In the genomic region with DNA sequence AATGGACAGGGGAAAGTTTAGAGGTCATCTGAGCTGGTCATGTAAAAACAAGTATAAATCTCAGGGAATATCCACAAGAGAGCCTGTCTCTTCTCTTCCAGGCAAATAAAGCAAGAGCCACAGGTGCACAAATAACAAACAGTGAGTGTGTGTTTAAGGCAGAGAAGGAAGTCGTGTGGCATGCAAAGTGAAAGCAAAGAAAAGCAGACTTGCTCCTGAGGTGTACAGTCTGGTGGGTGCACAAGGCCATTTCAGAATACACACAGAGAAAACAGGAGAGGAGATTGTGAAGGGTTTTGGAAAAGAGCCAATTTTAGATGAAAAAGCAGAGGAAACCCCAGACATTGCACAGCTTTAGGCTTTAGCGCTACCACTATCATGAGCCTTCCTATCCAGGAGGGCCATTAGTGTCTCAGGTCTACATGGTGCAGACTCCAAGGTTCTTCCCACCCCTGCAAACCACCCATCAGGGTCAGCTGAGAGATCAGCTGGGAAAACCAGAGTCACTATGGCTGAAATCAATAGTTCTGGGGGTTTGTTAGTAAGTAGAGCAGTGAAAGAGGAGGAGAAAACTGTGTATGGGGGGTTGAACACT, we compare ENCODE assay signal across 16 cellular contexts.
DNase-seq lines count a peak whose midpoint lies in the region; ATAC-seq, FAIRE-seq and TF ChIP-seq lines count a peak whose summit lies in the region.
"Had no signal": no experiment of that assay in that cellular context is flagged by ENCODE, and none has a peak within 500 bp of the region (broad histone marks: within the 10 kb centered on the region; RNA-seq: fewer than 3 reads in every experiment).

No MANE protein-coding gene starts in this region.

- H3K27ac ChIP-seq in CD8-positive, alpha-beta T cell (ENCODE audit: low read depth, low read length) = no peak overlapping the region
- H3K27ac ChIP-seq: prostate gland, SK-N-MC, tibial artery, VCaP had no signal

- POLR2A ChIA-PET in CD8-positive, alpha-beta T cell (lab: Charles Lee) = no interaction called here

- peak overlapping the region; percentile 43 for H3K27ac Mint-ChIP-seq in CD8-positive, alpha-beta T cell
- H3K27ac Mint-ChIP-seq in HFFc6 = no peak overlapping the region
- H3K27ac Mint-ChIP-seq: activated naive CD8-positive, alpha-beta T cell treated with anti-CD3 and anti-CD28 coated beads, Interleukin-2, amount 10 ng/mL, durations not matched to agents 7 days and 5 days had no signal

- no peak for TF ChIP-seq CTCF in CD8-positive, alpha-beta T cell (IDR thresholded peaks at IDR 0.05)
- no peak for TF ChIP-seq CTCF in HFFc6 (IDR thresholded peaks at IDR 0.05)

- ATAC-seq in CD8-positive, alpha-beta T cell = no peak
- ATAC-seq in GM18907 (IDR thresholded peaks at IDR 0.05; ENCODE audit: unreplicated experiment) (peak; percentile 69), HG02870 (IDR thresholded peaks at IDR 0.05; ENCODE audit: unreplicated experiment) (peak; percentile 64), HG03521 (IDR thresholded peaks at IDR 0.05; ENCODE audit: unreplicated experiment) (no peak)
- ATAC-seq: HCT116 had no signal

- no peaks in the 10 kb centered on the region for H3K27me3 ChIP-seq in CD8-positive, alpha-beta T cell (ENCODE audit: insufficient read depth, low read length)
- H3K27me3 ChIP-seq: tibial artery had no signal

- no peak overlapping the region for H3K4me3 ChIP-seq in CD8-positive, alpha-beta T cell (ENCODE audit: low read depth, low read length)
- H3K4me3 ChIP-seq: prostate gland, SK-N-MC, tibial artery had no signal

- peaks cover 3% of the 10 kb centered on the region for H3K9me3 Mint-ChIP-seq in CD8-positive, alpha-beta T cell
- peaks cover 19% of the 10 kb centered on the region; the same call in 1 of the 2 replicates for H3K9me3 Mint-ChIP-seq in HFFc6
- H3K9me3 Mint-ChIP-seq: activated naive CD8-positive, alpha-beta T cell treated with anti-CD3 and anti-CD28 coated beads, Interleukin-2, amount 10 ng/mL, durations not matched to agents 7 days and 5 days had no signal

- no peaks in the 10 kb centered on the region for H3K9me3 ChIP-seq in CD8-positive, alpha-beta T cell (ENCODE audit: low read length)
- H3K9me3 ChIP-seq: prostate gland, tibial artery had no signal

- H3K36me3 ChIP-seq in CD8-positive, alpha-beta T cell (ENCODE audit: insufficient read depth, low read length) = no peaks in the 10 kb centered on the region
- H3K36me3 ChIP-seq: prostate gland, tibial artery had no signal

- peaks cover 3% of the 10 kb centered on the region for H3K4me1 Mint-ChIP-seq in CD8-positive, alpha-beta T cell (ENCODE audit: low read depth)
- no peaks in the 10 kb centered on the region for H3K4me1 Mint-ChIP-seq in HFFc6 (ENCODE audit: low read depth)
- H3K4me1 Mint-ChIP-seq: activated naive CD8-positive, alpha-beta T cell treated with anti-CD3 and anti-CD28 coated beads, Interleukin-2, amount 10 ng/mL, durations not matched to agents 7 days and 5 days had no signal

- no peaks in the 10 kb centered on the region for H3K4me1 ChIP-seq in CD8-positive, alpha-beta T cell (ENCODE audit: insufficient read depth, low read length)
- H3K4me1 ChIP-seq: prostate gland, tibial artery had no signal

- CTCF ChIA-PET in CD8-positive, alpha-beta T cell (lab: Charles Lee) = no interaction called here

- no peak for DNase-seq in CD8-positive, alpha-beta T cell
- DNase-seq in OCI-M1 (lab: John Stamatoyannopoulos, UW) (peak; percentile 69), HFFc6 (no peak), RCC 7860 (ENCODE audit: low spot score) (no peak)
- DNase-seq in activated CD4-positive, alpha-beta T cell treated with anti-CD3 and anti-CD28 coated beads for 1 hour = no peak
- DNase-seq: activated naive CD8-positive, alpha-beta T cell treated with anti-CD3 and anti-CD28 coated beads, Interleukin-2, amount 10 ng/mL, durations not matched to agents 7 days and 5 days; DMS153; tibial artery had no signal

- no peaks in the 10 kb centered on the region for H3K36me3 Mint-ChIP-seq in CD8-positive, alpha-beta T cell
- no peaks in the 10 kb centered on the region for H3K36me3 Mint-ChIP-seq in HFFc6 (ENCODE audit: low read depth)
- H3K36me3 Mint-ChIP-seq: activated naive CD8-positive, alpha-beta T cell treated with anti-CD3 and anti-CD28 coated beads, Interleukin-2, amount 10 ng/mL, durations not matched to agents 7 days and 5 days had no signal

- peak overlapping the region; percentile 53 for H3K4me3 Mint-ChIP-seq in CD8-positive, alpha-beta T cell
- H3K4me3 Mint-ChIP-seq in HFFc6 = no peak overlapping the region
- H3K4me3 Mint-ChIP-seq: activated naive CD8-positive, alpha-beta T cell treated with anti-CD3 and anti-CD28 coated beads, Interleukin-2, amount 10 ng/mL, durations not matched to agents 7 days and 5 days had no signal

- no peak for FAIRE-seq in RCC 7860 (lab: Jason Lieb, UNC)
- FAIRE-seq: keratinocyte had no signal

- intact Hi-C loops in CD8-positive, alpha-beta T cell (cut with DNase I, micrococcal nuclease) = no loop called here

- H3K27me3 Mint-ChIP-seq in CD8-positive, alpha-beta T cell (ENCODE audit: low read depth) = no peaks in the 10 kb centered on the region
- H3K27me3 Mint-ChIP-seq in HFFc6 (ENCODE audit: insufficient read depth) = no peaks in the 10 kb centered on the region
- H3K27me3 Mint-ChIP-seq: activated naive CD8-positive, alpha-beta T cell treated with anti-CD3 and anti-CD28 coated beads, Interleukin-2, amount 10 ng/mL, durations not matched to agents 7 days and 5 days had no signal

Comparison
In these comparisons a context has a peak if more than half of its experiments do, and no peak if none do; other contexts are left out.
1. ATAC-seq: peak in GM18907 (single experiment) and HG02870 (single experiment); none in CD8-positive, alpha-beta T cell (single experiment) and HG03521 (single experiment).